Comparison of ENCODE assay signal across 9 cellular contexts in the genomic region with DNA sequence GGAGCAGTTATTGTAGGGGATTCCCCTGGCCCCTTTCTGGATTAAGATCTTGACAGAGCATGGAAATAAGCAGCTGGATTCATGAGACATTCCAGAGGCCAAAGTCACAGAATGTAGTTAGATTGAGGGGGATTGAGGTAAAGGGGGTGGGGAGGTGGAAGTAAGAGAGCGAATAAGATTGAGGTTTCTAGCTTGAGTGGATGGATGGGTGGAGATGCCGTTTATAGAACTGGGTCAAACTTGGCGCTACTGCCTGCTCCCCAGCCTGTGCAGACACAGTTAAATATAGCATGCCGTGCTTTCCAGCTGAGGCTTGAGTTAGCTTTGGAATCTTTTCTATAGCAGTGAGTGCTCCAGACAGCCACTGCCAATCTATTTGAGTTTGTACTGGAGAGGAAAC.
DNase-seq lines count a peak whose midpoint lies in the region; ATAC-seq and TF ChIP-seq lines count a peak whose summit lies in the region.
"Had no signal": no experiment of that assay in that cellular context is flagged by ENCODE, and none has a peak within 500 bp of the region (broad histone marks: within the 10 kb centered on the region; RNA-seq: fewer than 3 reads in every experiment).

No MANE protein-coding gene starts in this region.

- peaks cover 45% of the 10 kb centered on the region for H3K4me1 Mint-ChIP-seq in CD14-positive monocyte

- H3K27ac ChIP-seq in RWPE2 (ENCODE audit: poor library complexity, severe bottlenecking), result no peak overlapping the region
- H3K27ac ChIP-seq: ovary had no signal

- no peaks in the 10 kb centered on the region for H3K27me3 Mint-ChIP-seq in CD14-positive monocyte (ENCODE audit: low read depth in 3 of 3)

- H3K4me3 Mint-ChIP-seq in CD14-positive monocyte, result no peak overlapping the region

- no peaks in the 10 kb centered on the region for H3K27me3 ChIP-seq in RWPE2 (ENCODE audit: insufficient read depth, poor library complexity, severe bottlenecking)
- H3K27me3 ChIP-seq: ovary had no signal

- TF ChIP-seq CTCF in CD14-positive monocyte (IDR thresholded peaks at IDR 0.05) (no peak), RWPE2 (IDR thresholded peaks at IDR 0.05; ENCODE audit: poor library complexity, severe bottlenecking) (no peak), foreskin fibroblast (IDR thresholded peaks at IDR 0.05; ENCODE audit: low read depth, low read length) (no peak)

- intact Hi-C loops in CD14-positive monocyte (cut with micrococcal nuclease), result loop anchor here in 1 of 2 donors (10.0 kb wide), 1 partner anchor 207 kb away; no protein-coding TSS in a partner anchor
- intact Hi-C loops in posterior cingulate gyrus (cut with DNase I), result loop anchor here (10.0 kb wide), 1 partner anchor 187 kb away; the partner anchor contains the start of gene VPS26C

- DNase-seq in CD14-positive monocyte (ENCODE audit: low spot score), result no peak
- DNase-seq in RWPE2 (ENCODE audit: low spot score), result no peak
- peak; percentile 73 to 83 for DNase-seq in foreskin fibroblast
- DNase-seq in posterior cingulate gyrus, result peak in 7 of 10 donors; percentile 27 to 88 (median 54)
- no peak for DNase-seq in RPMI8226
- DNase-seq in NCI-H524 (lab: John Stamatoyannopoulos, UW), result no peak
- DNase-seq: ovary had no signal

- no peaks in the 10 kb centered on the region for H3K9me3 ChIP-seq in RWPE2 (ENCODE audit: severe bottlenecking)
- H3K9me3 ChIP-seq: ovary had no signal

- H3K36me3 ChIP-seq in RWPE2 (ENCODE audit: low read depth), result peaks cover 21% of the 10 kb centered on the region
- H3K36me3 ChIP-seq: ovary had no signal

- H3K27ac Mint-ChIP-seq in CD14-positive monocyte, result peak overlapping the region in 4 of 7 donors; percentile 13 to 60 (median 38)

- peaks cover 16% of the 10 kb centered on the region for H3K4me1 ChIP-seq in RWPE2 (ENCODE audit: insufficient read depth, poor library complexity, severe bottlenecking)

- peaks cover 14 to 36% of the 10 kb centered on the region in 2 donors for H3K36me3 Mint-ChIP-seq in CD14-positive monocyte

- no peaks in the 10 kb centered on the region for H3K9me3 Mint-ChIP-seq in CD14-positive monocyte

- ATAC-seq in RWPE2 (ENCODE audit: low read depth) (peak; percentile 58), GM21723 (IDR thresholded peaks at IDR 0.05; ENCODE audit: unreplicated experiment) (no peak), GM21576 (IDR thresholded peaks at IDR 0.05; ENCODE audit: unreplicated experiment) (no peak)

- H3K4me3 ChIP-seq in RWPE2 (ENCODE audit: severe bottlenecking) (no peak overlapping the region), foreskin fibroblast (ENCODE audit: low read depth in 1 of 2, low read length in 2 of 2) (no peak overlapping the region)
- H3K4me3 ChIP-seq: ovary had no signal

Comparison
In these comparisons a context has a peak if more than half of its experiments do, and no peak if none do; other contexts are left out.
1. DNase-seq: peak in foreskin fibroblast (2 of 2) and posterior cingulate gyrus (7 of 10); none in CD14-positive monocyte (single experiment), RWPE2 (single experiment), RPMI8226 (single experiment) and NCI-H524 (0 of 2).